24 cellular contexts compared by ENCODE assay signal in genomic region chr11:82747471-82747870, GRCh38. TPM values are rescaled to one million over a fixed set of nuclear protein-coding genes. Genes with fewer than 3 reads are reported as not detected.
"Had no signal": no experiment of that assay in that cellular context is flagged by ENCODE, and none has a peak within 500 bp of the region (broad histone marks: within the 10 kb centered on the region; RNA-seq: fewer than 3 reads in every experiment).

No MANE protein-coding gene starts in this region.

- ATAC-seq: activated CD4-positive, CD25-positive, alpha-beta regulatory T cell treated with anti-CD3 and anti-CD28 coated beads, Interleukin-2, amount 50 U/mL, for 24 hours; activated CD8-positive, alpha-beta T cell treated with anti-CD3 and anti-CD28 coated beads for 36 hours had no signal

- H3K4me1 ChIP-seq: Peyer's patch had no signal

- H3K4me3 Mint-ChIP-seq: activated CD8-positive, alpha-beta T cell treated with anti-CD3 and anti-CD28 coated beads for 36 hours; activated naive CD4-positive, alpha-beta T cell treated with anti-CD3 and anti-CD28 coated beads, Interleukin-2, amount 50 U/mL, for 24 hours; brain; T-helper 1 cell treated with Interleukin-12 subunit alpha and Interleukin-12 subunit beta and Interleukin-4 antibody, amounts not matched to agents 30 μg/mL and 1 μg/mL, for 36 hours had no signal

- H3K36me3 Mint-ChIP-seq: activated naive CD4-positive, alpha-beta T cell treated with anti-CD3 and anti-CD28 coated beads, Interleukin-2, amount 50 U/mL, for 24 hours had no signal

- H3K36me3 ChIP-seq: Peyer's patch had no signal

- H3K27me3 Mint-ChIP-seq: activated CD8-positive, alpha-beta T cell treated with anti-CD3 and anti-CD28 coated beads for 36 hours; activated naive CD4-positive, alpha-beta T cell treated with anti-CD3 and anti-CD28 coated beads, Interleukin-2, amount 50 U/mL, for 24 hours had no signal

- H3K9me3 Mint-ChIP-seq: activated CD8-positive, alpha-beta T cell treated with anti-CD3 and anti-CD28 coated beads for 36 hours; T-helper 1 cell treated with Interleukin-12 subunit alpha and Interleukin-12 subunit beta and Interleukin-4 antibody, amounts not matched to agents 30 μg/mL and 1 μg/mL, for 36 hours had no signal

- H3K27ac ChIP-seq: Peyer's patch, RWPE1 had no signal

- H3K27me3 ChIP-seq: Peyer's patch had no signal

- DNase-seq: activated CD4-positive, alpha-beta T cell treated with anti-CD3 and anti-CD28 coated beads for 4 hours; activated CD8-positive, alpha-beta memory T cell treated with anti-CD3 and anti-CD28 coated beads, Interleukin-2, amount 50 U/mL, for 4 hours; activated CD8-positive, alpha-beta T cell treated with anti-CD3 and anti-CD28 coated beads for 36 hours; activated naive CD4-positive, alpha-beta T cell; IMR-90; Kasumi-1; KBM-7; NCI-H1092; NCI-H1417; NCI-H1694; NCI-H2029; NCI-H2107; NCI-H345; NCI-H510A; NCI-H69; NK-92 treated with Interleukin-12 subunit alpha and Interleukin-12 subunit beta, amount 100 ng/mL, for 24 hours; OCI-M1; Peyer's patch; SHP77 treated with DMSO at 0.1 percent for 48 hours had no signal

- H3K27ac Mint-ChIP-seq: activated CD8-positive, alpha-beta T cell treated with anti-CD3 and anti-CD28 coated beads for 36 hours; activated naive CD4-positive, alpha-beta T cell treated with anti-CD3 and anti-CD28 coated beads, Interleukin-2, amount 50 U/mL, for 24 hours; T-helper 1 cell treated with Interleukin-12 subunit alpha and Interleukin-12 subunit beta and Interleukin-4 antibody, amounts not matched to agents 30 μg/mL and 1 μg/mL, for 36 hours had no signal

- H3K4me3 ChIP-seq: Peyer's patch had no signal

- H3K9me3 ChIP-seq: Peyer's patch had no signal

RNA-seq across cellular contexts. Expression of gene FAM181B, which starts 13.8 kb away (rescaled TPM):
- total RNA-seq: activated CD8-positive, alpha-beta T cell treated with anti-CD3 and anti-CD28 coated beads for 36 hours; IMR-90 had no signal
- polyA plus RNA-seq: IMR-90 had no signal
